Comparison of ENCODE assay signal across 16 cellular contexts in the genomic region with DNA sequence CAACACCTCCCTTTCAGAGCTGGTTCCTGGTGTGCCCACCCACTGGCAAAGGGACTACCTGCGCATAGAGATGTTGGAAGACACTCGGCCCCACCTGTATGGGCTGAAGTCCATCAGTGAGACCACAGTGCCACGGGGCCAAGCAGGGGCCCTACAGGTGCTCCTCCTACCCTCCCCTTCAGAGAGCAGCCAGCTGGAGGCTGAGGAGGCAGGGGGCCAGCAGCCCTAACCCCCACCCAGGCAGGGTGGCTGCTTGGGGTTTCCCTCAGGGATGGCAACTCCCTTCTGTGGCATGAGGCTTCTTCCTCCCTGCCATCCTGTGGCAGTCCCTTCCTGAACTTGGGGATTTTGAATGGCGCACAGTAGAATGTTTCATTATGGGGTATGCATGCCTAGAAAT.
DNase-seq lines count a peak whose midpoint lies in the region; ATAC-seq and TF ChIP-seq lines count a peak whose summit lies in the region.
"Had no signal": no experiment of that assay in that cellular context is flagged by ENCODE, and none has a peak within 500 bp of the region (broad histone marks: within the 10 kb centered on the region; RNA-seq: fewer than 3 reads in every experiment).

No MANE protein-coding gene starts in this region.

- peaks cover 32 to 98% (median 67%) of the 10 kb centered on the region in 4 donors for H3K4me1 Mint-ChIP-seq in CD4-positive, CD25-positive, alpha-beta regulatory T cell
- peaks cover 85 to 100% (median 95%) of the 10 kb centered on the region in 3 donors for H3K4me1 Mint-ChIP-seq in CD8-positive, alpha-beta memory T cell
- peaks cover 99% of the 10 kb centered on the region for H3K4me1 Mint-ChIP-seq in activated naive CD8-positive, alpha-beta T cell treated with anti-CD3 and anti-CD28 coated beads, Interleukin-2, amount 50 U/mL, for 24 hours
- peaks cover 50 to 98% (median 91%) of the 10 kb centered on the region in 4 donors for H3K4me1 Mint-ChIP-seq in naive thymus-derived CD8-positive, alpha-beta T cell

- CTCF ChIA-PET in CD8-positive, alpha-beta memory T cell (lab: Charles Lee): interaction anchor here (1.8 kb wide), 1 partner anchor 11 kb away, joined by 4 read pairs; no protein-coding TSS in a partner anchor
- CTCF ChIA-PET in PC-9 (lab: Charles Lee): no interaction called here

- no peak for DNase-seq in CD4-positive, CD25-positive, alpha-beta regulatory T cell
- DNase-seq in CD8-positive, alpha-beta memory T cell: no peak
- no peak for DNase-seq in activated naive CD8-positive, alpha-beta T cell treated with anti-CD3 and anti-CD28 coated beads, Interleukin-2, amount 50 U/mL, for 24 hours
- DNase-seq in naive thymus-derived CD8-positive, alpha-beta T cell: no peak
- no peak for DNase-seq in activated CD8-positive, alpha-beta memory T cell treated with anti-CD3 and anti-CD28 coated beads, Interleukin-2, amount 50 U/mL, for 4 hours
- DNase-seq in upper lobe of right lung (no peak), occipital lobe (lab: John Stamatoyannopoulos, UW) (no peak), PC-9 (no peak)
- DNase-seq: ACHN, DMS 273 treated with DMSO at 0.1 percent for 48 hours, GOT3, HFFc6, NCI-H1048, NCI-H2107, NCI-H226 had no signal

- H3K4me3 ChIP-seq in CD4-positive, CD25-positive, alpha-beta regulatory T cell (ENCODE audit: low read depth, low read length): no peak overlapping the region
- no peak overlapping the region for H3K4me3 ChIP-seq in CD8-positive, alpha-beta memory T cell (ENCODE audit: low read length)
- H3K4me3 ChIP-seq in upper lobe of right lung (no peak overlapping the region), PC-9 (no peak overlapping the region)
- H3K4me3 ChIP-seq: K562 had no signal

- no peak for ATAC-seq in CD4-positive, CD25-positive, alpha-beta regulatory T cell (ENCODE audit: low read depth in 2 of 2)
- no peak for ATAC-seq in activated naive CD8-positive, alpha-beta T cell treated with anti-CD3 and anti-CD28 coated beads, Interleukin-2, amount 50 U/mL, for 24 hours
- ATAC-seq in naive thymus-derived CD8-positive, alpha-beta T cell: no peak
- ATAC-seq in upper lobe of right lung: no peak
- ATAC-seq: K562 had no signal

- intact Hi-C loops in upper lobe of right lung (cut with DNase I) (no loop called here), PC-9 (cut with micrococcal nuclease; ENCODE audit: unreplicated experiment) (no loop called here)

- H3K4me2 ChIP-seq in PC-9: no peak overlapping the region

- TF ChIP-seq CTCF in upper lobe of right lung (IDR thresholded peaks at IDR 0.05) (no peak), PC-9 (conservative IDR thresholded peaks at IDR 0.05) (no peak)

- H3K4me1 ChIP-seq in CD4-positive, CD25-positive, alpha-beta regulatory T cell (ENCODE audit: control insufficient read depth, insufficient read depth, low read length, poor library complexity, severe bottlenecking): peaks cover 87% of the 10 kb centered on the region
- peaks cover 88% of the 10 kb centered on the region for H3K4me1 ChIP-seq in CD8-positive, alpha-beta memory T cell (ENCODE audit: insufficient read depth, low read length)
- peaks cover 38% of the 10 kb centered on the region for H3K4me1 ChIP-seq in upper lobe of right lung
- H3K4me1 ChIP-seq in PC-9 (replicated peaks; ENCODE audit: insufficient read depth): 0 out of 2 replicates have a peak, but pooled peaks cover 6% of the 10 kb centered on the region

- H3K9me2 ChIP-seq in PC-9 (ENCODE audit: insufficient read depth): no peaks in the 10 kb centered on the region

- H3K27me3 ChIP-seq in CD4-positive, CD25-positive, alpha-beta regulatory T cell (ENCODE audit: control insufficient read depth, insufficient read depth, low read length): no peaks in the 10 kb centered on the region
- H3K27me3 ChIP-seq in CD8-positive, alpha-beta memory T cell (ENCODE audit: insufficient read depth, low read length, poor library complexity, severe bottlenecking): no peaks in the 10 kb centered on the region
- H3K27me3 ChIP-seq in upper lobe of right lung: no peaks in the 10 kb centered on the region
- no peaks in the 10 kb centered on the region for H3K27me3 ChIP-seq in PC-9 (ENCODE audit: insufficient read depth, low read depth)

- H3K9me3 ChIP-seq in CD4-positive, CD25-positive, alpha-beta regulatory T cell (ENCODE audit: control insufficient read depth in 2 of 2, low read length in 2 of 2): no peaks in the 10 kb centered on the region
- no peaks in the 10 kb centered on the region for H3K9me3 ChIP-seq in CD8-positive, alpha-beta memory T cell (ENCODE audit: low read length)
- H3K9me3 ChIP-seq in upper lobe of right lung (no peaks in the 10 kb centered on the region), PC-9 (ENCODE audit: insufficient read depth, low read depth) (no peaks in the 10 kb centered on the region)

- peaks cover 34% of the 10 kb centered on the region for H3K36me3 ChIP-seq in CD4-positive, CD25-positive, alpha-beta regulatory T cell (ENCODE audit: control insufficient read depth, insufficient read depth, low read length)
- H3K36me3 ChIP-seq in CD8-positive, alpha-beta memory T cell (ENCODE audit: insufficient read depth, low read length): no peaks in the 10 kb centered on the region
- no peaks in the 10 kb centered on the region for H3K36me3 ChIP-seq in upper lobe of right lung
- H3K36me3 ChIP-seq in PC-9 (ENCODE audit: low read depth): no peaks in the 10 kb centered on the region

- no peaks in the 10 kb centered on the region for H3K79me2 ChIP-seq in PC-9 (ENCODE audit: low read depth)

- H3K27ac ChIP-seq in CD4-positive, CD25-positive, alpha-beta regulatory T cell (ENCODE audit: insufficient read depth, low read length, poor library complexity, severe bottlenecking): peak overlapping the region; percentile 60
- H3K27ac ChIP-seq in CD8-positive, alpha-beta memory T cell (ENCODE audit: low read depth, low read length): no peak overlapping the region
- H3K27ac ChIP-seq in upper lobe of right lung: no peak overlapping the region
- no peak overlapping the region for H3K27ac ChIP-seq in PC-9

- no peaks in the 10 kb centered on the region for H4K20me1 ChIP-seq in PC-9 (ENCODE audit: insufficient read depth)

- no TSS peak for BruUV-seq in PC-9 (replicated peaks; lab: Mats Ljungman, UMichigan)

- peaks cover 0 to 1% (median 0%) of the 10 kb centered on the region in 7 donors for H3K9me3 Mint-ChIP-seq in CD4-positive, CD25-positive, alpha-beta regulatory T cell
- no peaks in the 10 kb centered on the region for H3K9me3 Mint-ChIP-seq in CD8-positive, alpha-beta memory T cell
- no peaks in the 10 kb centered on the region for H3K9me3 Mint-ChIP-seq in activated naive CD8-positive, alpha-beta T cell treated with anti-CD3 and anti-CD28 coated beads, Interleukin-2, amount 50 U/mL, for 24 hours
- no peaks in the 10 kb centered on the region for H3K9me3 Mint-ChIP-seq in naive thymus-derived CD8-positive, alpha-beta T cell
- H3K9me3 Mint-ChIP-seq: HFFc6 had no signal

- peaks cover 19% of the 10 kb centered on the region for H3K36me3 Mint-ChIP-seq in CD4-positive, CD25-positive, alpha-beta regulatory T cell
- H3K36me3 Mint-ChIP-seq in CD8-positive, alpha-beta memory T cell: peaks cover 0 to 39% (median 13%) of the 10 kb centered on the region in 3 donors
- peaks cover 46% of the 10 kb centered on the region for H3K36me3 Mint-ChIP-seq in activated naive CD8-positive, alpha-beta T cell treated with anti-CD3 and anti-CD28 coated beads, Interleukin-2, amount 50 U/mL, for 24 hours (ENCODE audit: low read depth)
- peaks cover 0 to 50% (median 7%) of the 10 kb centered on the region in 3 donors for H3K36me3 Mint-ChIP-seq in naive thymus-derived CD8-positive, alpha-beta T cell

- no peaks in the 10 kb centered on the region for H3K27me3 Mint-ChIP-seq in CD4-positive, CD25-positive, alpha-beta regulatory T cell
- H3K27me3 Mint-ChIP-seq in CD8-positive, alpha-beta memory T cell: peaks cover 0 to 1% of the 10 kb centered on the region in 2 donors
- no peaks in the 10 kb centered on the region for H3K27me3 Mint-ChIP-seq in activated naive CD8-positive, alpha-beta T cell treated with anti-CD3 and anti-CD28 coated beads, Interleukin-2, amount 50 U/mL, for 24 hours
- H3K27me3 Mint-ChIP-seq in naive thymus-derived CD8-positive, alpha-beta T cell: no peaks in the 10 kb centered on the region

- H2AFZ ChIP-seq in PC-9: no peak overlapping the region

- H3F3A ChIP-seq in PC-9 (ENCODE audit: insufficient read depth, low read depth): no peaks in the 10 kb centered on the region

- peak overlapping the region in 1 of 3 donors; percentile 94 for H3K27ac Mint-ChIP-seq in CD4-positive, CD25-positive, alpha-beta regulatory T cell
- H3K27ac Mint-ChIP-seq in CD8-positive, alpha-beta memory T cell: peak overlapping the region in 7 of 8 donors; percentile 47 to 86 (median 66)
- peak overlapping the region; percentile 85 for H3K27ac Mint-ChIP-seq in activated naive CD8-positive, alpha-beta T cell treated with anti-CD3 and anti-CD28 coated beads, Interleukin-2, amount 50 U/mL, for 24 hours
- peak overlapping the region in 8 of 10 donors; percentile 31 to 93 (median 72) for H3K27ac Mint-ChIP-seq in naive thymus-derived CD8-positive, alpha-beta T cell
- H3K27ac Mint-ChIP-seq: HFFc6 had no signal

- peak overlapping the region in 2 of 4 donors; percentile 21 to 68 for H3K4me3 Mint-ChIP-seq in CD4-positive, CD25-positive, alpha-beta regulatory T cell
- H3K4me3 Mint-ChIP-seq in CD8-positive, alpha-beta memory T cell: peak overlapping the region in 3 of 7 donors; percentile 9 to 59 (median 15)
- H3K4me3 Mint-ChIP-seq in activated naive CD8-positive, alpha-beta T cell treated with anti-CD3 and anti-CD28 coated beads, Interleukin-2, amount 50 U/mL, for 24 hours: no peak overlapping the region
- peak overlapping the region in 2 of 10 donors; percentile 61 to 64 for H3K4me3 Mint-ChIP-seq in naive thymus-derived CD8-positive, alpha-beta T cell
- H3K4me3 Mint-ChIP-seq: HFFc6 had no signal

- POLR2A ChIA-PET in CD8-positive, alpha-beta memory T cell (lab: Charles Lee): interaction anchor here (1.2 kb wide), 1 partner anchor 72 kb away, joined by 3 read pairs; no protein-coding TSS in a partner anchor
- POLR2A ChIA-PET in naive thymus-derived CD8-positive, alpha-beta T cell (lab: Charles Lee): no interaction called here
- POLR2A ChIA-PET in PC-9 (lab: Charles Lee; ENCODE audit: unreplicated experiment): no interaction called here
